28 cellular contexts compared by ENCODE assay signal in genomic region chr12:76563061-76563460, GRCh38.
"Had no signal": no experiment of that assay in that cellular context is flagged by ENCODE, and none has a peak within 500 bp of the region (broad histone marks: within the 10 kb centered on the region; RNA-seq: fewer than 3 reads in every experiment).

No MANE protein-coding gene starts in this region.

- H3K36me3 ChIP-seq: adrenal gland, esophagus squamous epithelium, gastrocnemius medialis, stomach, tibial nerve had no signal

- H3K36me3 Mint-ChIP-seq: memory B cell; stimulated activated naive B cell treated with anti-CD40 and anti-IgM and Interleukin-4, amounts not matched to agents 10 μg/mL and 1 μg/mL and 100 μg/mL, for 72 hours; WTC11 had no signal

- H3K4me3 Mint-ChIP-seq: activated CD8-positive, alpha-beta memory T cell treated with anti-CD3 and anti-CD28 coated beads, Interleukin-2, amount 10 ng/mL, durations not matched to agents 7 days and 5 days; activated CD8-positive, alpha-beta T cell treated with anti-CD3 and anti-CD28 coated beads, Interleukin-2, amount 10 ng/mL, durations not matched to agents 7 days and 5 days; activated T-cell treated with anti-CD3 and anti-CD28 coated beads, Interleukin-2, amount 50 U/mL, for 72 hours; memory B cell; naive thymus-derived CD4-positive, alpha-beta T cell; stimulated activated naive B cell treated with anti-CD40 and anti-IgM and Interleukin-4, amounts not matched to agents 10 μg/mL and 1 μg/mL and 100 μg/mL, for 72 hours; T-helper 17 cell; WTC11 had no signal

- H3K27ac Mint-ChIP-seq: activated CD8-positive, alpha-beta memory T cell treated with anti-CD3 and anti-CD28 coated beads, Interleukin-2, amount 10 ng/mL, durations not matched to agents 7 days and 5 days; activated CD8-positive, alpha-beta T cell treated with anti-CD3 and anti-CD28 coated beads, Interleukin-2, amount 10 ng/mL, durations not matched to agents 7 days and 5 days; activated naive CD4-positive, alpha-beta T cell treated with anti-CD3 and anti-CD28 coated beads, Interleukin-2, amount 50 U/mL, for 72 hours; memory B cell; naive thymus-derived CD4-positive, alpha-beta T cell; stimulated activated naive B cell treated with anti-CD40 and anti-IgM and Interleukin-4, amounts not matched to agents 10 μg/mL and 1 μg/mL and 100 μg/mL, for 72 hours; T-helper 17 cell; WTC11 had no signal

- H3K27me3 Mint-ChIP-seq: memory B cell; naive thymus-derived CD4-positive, alpha-beta T cell; stimulated activated naive B cell treated with anti-CD40 and anti-IgM and Interleukin-4, amounts not matched to agents 10 μg/mL and 1 μg/mL and 100 μg/mL, for 72 hours; T-helper 17 cell had no signal

- H3K4me3 ChIP-seq: body of pancreas, esophagus squamous epithelium, gastrocnemius medialis, stomach, tibial nerve had no signal

- H3K27me3 ChIP-seq: adrenal gland, body of pancreas, esophagus squamous epithelium, gastrocnemius medialis, stomach, tibial nerve had no signal

- DNase-seq: activated CD8-positive, alpha-beta memory T cell treated with anti-CD3 and anti-CD28 coated beads, Interleukin-2, amount 10 ng/mL, durations not matched to agents 7 days and 5 days; activated CD8-positive, alpha-beta T cell treated with anti-CD3 and anti-CD28 coated beads, Interleukin-2, amount 10 ng/mL, durations not matched to agents 7 days and 5 days; activated naive CD4-positive, alpha-beta T cell; activated T-cell treated with anti-CD3 and anti-CD28 coated beads, Interleukin-2, amount 50 U/mL, for 72 hours; adrenal gland; aorta; body of pancreas; dermis blood vessel endothelial cell; effector CD4-positive, alpha-beta T cell; esophagus squamous epithelium; gastrocnemius medialis; head of caudate nucleus; midbrain; naive thymus-derived CD4-positive, alpha-beta T cell; occipital lobe; posterior cingulate gyrus; right cardiac atrium; stimulated activated CD4-positive, alpha-beta T cell treated with anti-CD3 and anti-CD28 coated beads, Interleukin-15, amount 100 ng/mL, for 24 hours; stimulated activated CD4-positive, alpha-beta T cell treated with anti-CD3 and anti-CD28 coated beads, Interleukin-2, amount 100 ng/mL, for 24 hours; stimulated activated naive B cell treated with anti-CD40 and anti-IgM and Interleukin-4, amounts not matched to agents 10 μg/mL and 1 μg/mL and 100 μg/mL, for 72 hours; stomach; T-helper 17 cell; T1000 had no signal

- H3K9me3 Mint-ChIP-seq: activated naive CD4-positive, alpha-beta T cell treated with anti-CD3 and anti-CD28 coated beads, Interleukin-2, amount 50 U/mL, for 72 hours; activated T-cell treated with anti-CD3 and anti-CD28 coated beads, Interleukin-2, amount 50 U/mL, for 72 hours; memory B cell; naive thymus-derived CD4-positive, alpha-beta T cell; stimulated activated naive B cell treated with anti-CD40 and anti-IgM and Interleukin-4, amounts not matched to agents 10 μg/mL and 1 μg/mL and 100 μg/mL, for 72 hours; WTC11 had no signal

- H3K9me3 ChIP-seq: adrenal gland, body of pancreas, esophagus squamous epithelium, gastrocnemius medialis, stomach, tibial nerve had no signal

- H3K27ac ChIP-seq: adrenal gland, body of pancreas, epithelial cell of prostate, esophagus squamous epithelium, gastrocnemius medialis, stomach, tibial nerve had no signal
